Comparison of ENCODE assay signal across 1 cellular context in genomic region chr16:29667755-29668154, GRCh38.
TF ChIP-seq lines count a peak whose summit lies in the region.

No MANE protein-coding gene starts in this region.

TF ChIP-seq in K562, 482 proteins besides CTCF, POLR2A, EP300 and RAD21:
- TF ChIP-seq ZNF655 (CRISPR knock-in tag; IDR thresholded peaks at IDR 0.05) (no peak), PHB (CRISPR knock-in tag; IDR thresholded peaks at IDR 0.05) (no peak), VEZF1 (CRISPR knock-in tag; IDR thresholded peaks at IDR 0.05) (no peak), NBN (IDR thresholded peaks at IDR 0.05; ENCODE audit: low read depth) (no peak), SUPT5H (IDR thresholded peaks at IDR 0.05) (peak; percentile 67; the same call in 1 of the 2 replicates), MAFG (tag; conservative IDR thresholded peaks at IDR 0.05) (no peak), BMI1 (IDR thresholded peaks at IDR 0.05; ENCODE audit: low read length) (no peak), POLR2AphosphoS2 (IDR thresholded peaks at IDR 0.05; ENCODE audit: low read length) (0 out of 2 replicates have a peak, but pooled peaks have one; percentile 49), DPF2 (IDR thresholded peaks at IDR 0.05) (no peak), NCOR1 (IDR thresholded peaks at IDR 0.05) (peak; percentile 30; the same call in 1 of the 2 replicates), PHTF2 (CRISPR knock-in tag; IDR thresholded peaks at IDR 0.05) (peak; percentile 44; the same call in 1 of the 2 replicates), RBFOX2 (IDR thresholded peaks at IDR 0.05; ENCODE audit: low read depth, low read length) (peak; percentile 54), HLTF (IDR thresholded peaks at IDR 0.05) (no peak), NR4A1 (CRISPR knock-in tag; IDR thresholded peaks at IDR 0.05) (no peak), NR4A1 (tag; IDR thresholded peaks at IDR 0.05) (no peak), KDM1A (IDR thresholded peaks at IDR 0.05) (peak in 1 of 2 experiments; percentile 97; a peak in 2 of 4 replicates), OTX1 (CRISPR knock-in tag; IDR thresholded peaks at IDR 0.05) (peak; percentile 42; the same call in 1 of the 2 replicates), EP400 (IDR thresholded peaks at IDR 0.05) (no peak), CAMTA2 (CRISPR knock-in tag; conservative IDR thresholded peaks at IDR 0.05) (no peak), ZNF696 (CRISPR knock-in tag; conservative IDR thresholded peaks at IDR 0.05) (no peak), ARID2 (IDR thresholded peaks at IDR 0.05) (peak; percentile 73; the same call in 1 of the 2 replicates), THRAP3 (IDR thresholded peaks at IDR 0.05; ENCODE audit: borderline replicate concordance) (no peak), SMARCB1 (IDR thresholded peaks at IDR 0.05; ENCODE audit: insufficient read length, low read depth) (no peak), ERF (CRISPR knock-in tag; IDR thresholded peaks at IDR 0.05) (no peak), ZFP1 (CRISPR knock-in tag; IDR thresholded peaks at IDR 0.05) (no peak), ZFPM2 (CRISPR knock-in tag; IDR thresholded peaks at IDR 0.05) (no peak), POLR2G (IDR thresholded peaks at IDR 0.05; ENCODE audit: low read depth, low read length) (peak; percentile 66; the same call in 1 of the 2 replicates), SP1 (CRISPR knock-in tag; IDR thresholded peaks at IDR 0.05) (no peak), NRF1 (conservative IDR thresholded peaks at IDR 0.05 in 1 of 2, IDR thresholded peaks at IDR 0.05 in 1 of 2) (no peak), BRCA1 (IDR thresholded peaks at IDR 0.05) (no peak), BRCA1 (CRISPR knock-in tag; IDR thresholded peaks at IDR 0.05) (no peak), NFATC3 (IDR thresholded peaks at IDR 0.05) (no peak), TCFL5 (CRISPR knock-in tag; conservative IDR thresholded peaks at IDR 0.05) (no peak), TRIM25 (IDR thresholded peaks at IDR 0.05; ENCODE audit: borderline replicate concordance) (no peak)
- TF ChIP-seq, protein P1, sequence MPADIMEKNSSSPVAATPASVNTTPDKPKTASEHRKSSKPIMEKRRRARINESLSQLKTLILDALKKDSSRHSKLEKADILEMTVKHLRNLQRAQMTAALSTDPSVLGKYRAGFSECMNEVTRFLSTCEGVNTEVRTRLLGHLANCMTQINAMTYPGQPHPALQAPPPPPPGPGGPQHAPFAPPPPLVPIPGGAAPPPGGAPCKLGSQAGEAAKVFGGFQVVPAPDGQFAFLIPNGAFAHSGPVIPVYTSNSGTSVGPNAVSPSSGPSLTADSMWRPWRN (IDR thresholded peaks at IDR 0.05; ENCODE audit: low read depth): no peak
- TF ChIP-seq, protein P2, sequence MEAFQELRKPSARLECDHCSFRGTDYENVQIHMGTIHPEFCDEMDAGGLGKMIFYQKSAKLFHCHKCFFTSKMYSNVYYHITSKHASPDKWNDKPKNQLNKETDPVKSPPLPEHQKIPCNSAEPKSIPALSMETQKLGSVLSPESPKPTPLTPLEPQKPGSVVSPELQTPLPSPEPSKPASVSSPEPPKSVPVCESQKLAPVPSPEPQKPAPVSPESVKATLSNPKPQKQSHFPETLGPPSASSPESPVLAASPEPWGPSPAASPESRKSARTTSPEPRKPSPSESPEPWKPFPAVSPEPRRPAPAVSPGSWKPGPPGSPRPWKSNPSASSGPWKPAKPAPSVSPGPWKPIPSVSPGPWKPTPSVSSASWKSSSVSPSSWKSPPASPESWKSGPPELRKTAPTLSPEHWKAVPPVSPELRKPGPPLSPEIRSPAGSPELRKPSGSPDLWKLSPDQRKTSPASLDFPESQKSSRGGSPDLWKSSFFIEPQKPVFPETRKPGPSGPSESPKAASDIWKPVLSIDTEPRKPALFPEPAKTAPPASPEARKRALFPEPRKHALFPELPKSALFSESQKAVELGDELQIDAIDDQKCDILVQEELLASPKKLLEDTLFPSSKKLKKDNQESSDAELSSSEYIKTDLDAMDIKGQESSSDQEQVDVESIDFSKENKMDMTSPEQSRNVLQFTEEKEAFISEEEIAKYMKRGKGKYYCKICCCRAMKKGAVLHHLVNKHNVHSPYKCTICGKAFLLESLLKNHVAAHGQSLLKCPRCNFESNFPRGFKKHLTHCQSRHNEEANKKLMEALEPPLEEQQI (IDR thresholded peaks at IDR 0.05): no peak
- TF ChIP-seq, protein P3, sequence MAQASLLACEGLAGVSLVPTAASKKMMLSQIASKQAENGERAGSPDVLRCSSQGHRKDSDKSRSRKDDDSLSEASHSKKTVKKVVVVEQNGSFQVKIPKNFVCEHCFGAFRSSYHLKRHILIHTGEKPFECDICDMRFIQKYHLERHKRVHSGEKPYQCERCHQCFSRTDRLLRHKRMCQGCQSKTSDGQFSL (CRISPR knock-in tag; IDR thresholded peaks at IDR 0.05): no peak
- TF ChIP-seq, protein P3 (tag; IDR thresholded peaks at IDR 0.05): no peak
- TF ChIP-seq, protein P4, sequence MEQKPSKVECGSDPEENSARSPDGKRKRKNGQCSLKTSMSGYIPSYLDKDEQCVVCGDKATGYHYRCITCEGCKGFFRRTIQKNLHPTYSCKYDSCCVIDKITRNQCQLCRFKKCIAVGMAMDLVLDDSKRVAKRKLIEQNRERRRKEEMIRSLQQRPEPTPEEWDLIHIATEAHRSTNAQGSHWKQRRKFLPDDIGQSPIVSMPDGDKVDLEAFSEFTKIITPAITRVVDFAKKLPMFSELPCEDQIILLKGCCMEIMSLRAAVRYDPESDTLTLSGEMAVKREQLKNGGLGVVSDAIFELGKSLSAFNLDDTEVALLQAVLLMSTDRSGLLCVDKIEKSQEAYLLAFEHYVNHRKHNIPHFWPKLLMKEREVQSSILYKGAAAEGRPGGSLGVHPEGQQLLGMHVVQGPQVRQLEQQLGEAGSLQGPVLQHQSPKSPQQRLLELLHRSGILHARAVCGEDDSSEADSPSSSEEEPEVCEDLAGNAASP (IDR thresholded peaks at IDR 0.05): no peak
- TF ChIP-seq, protein P5, sequence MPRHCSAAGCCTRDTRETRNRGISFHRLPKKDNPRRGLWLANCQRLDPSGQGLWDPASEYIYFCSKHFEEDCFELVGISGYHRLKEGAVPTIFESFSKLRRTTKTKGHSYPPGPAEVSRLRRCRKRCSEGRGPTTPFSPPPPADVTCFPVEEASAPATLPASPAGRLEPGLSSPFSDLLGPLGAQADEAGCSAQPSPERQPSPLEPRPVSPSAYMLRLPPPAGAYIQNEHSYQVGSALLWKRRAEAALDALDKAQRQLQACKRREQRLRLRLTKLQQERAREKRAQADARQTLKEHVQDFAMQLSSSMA (CRISPR knock-in tag; IDR thresholded peaks at IDR 0.05): no peak
- TF ChIP-seq, protein P6, sequence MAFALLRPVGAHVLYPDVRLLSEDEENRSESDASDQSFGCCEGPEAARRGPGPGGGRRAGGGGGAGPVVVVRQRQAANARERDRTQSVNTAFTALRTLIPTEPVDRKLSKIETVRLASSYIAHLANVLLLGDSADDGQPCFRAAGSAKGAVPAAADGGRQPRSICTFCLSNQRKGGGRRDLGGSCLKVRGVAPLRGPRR (CRISPR knock-in tag; IDR thresholded peaks at IDR 0.05): no peak
